In genomic region chr21:33403128-33403785, GRCh38 we compare ENCODE assay signal across 8 cellular contexts. TPM values are rescaled to one million over a fixed set of nuclear protein-coding genes. Genes with fewer than 3 reads are reported as not detected.
DNase-seq lines count a peak whose midpoint lies in the region; ATAC-seq and TF ChIP-seq lines count a peak whose summit lies in the region.

TSS of gene IFNGR2 (plus strand) at chr21:33403413. CDS start at chr21:33403544, 131 bp downstream.

- ATAC-seq in GM19025 (IDR thresholded peaks at IDR 0.05; ENCODE audit: low read depth, unreplicated experiment), result peak; percentile 35

- peak; percentile 35 for TF ChIP-seq POLR2A in NB4 (IDR thresholded peaks at IDR 0.05; ENCODE audit: extremely low read depth, insufficient read length)
- TF ChIP-seq POLR2A in vagina (IDR thresholded peaks at IDR 0.05), result peak in 1 of 2 donors; percentile 31

- H3K36me3 Mint-ChIP-seq in activated T-helper 1 cell treated with anti-CD3 and anti-CD28 coated beads, Interleukin-12 subunit alpha, Interleukin-12 subunit beta, Interleukin-2, Interleukin-4 antibody, amounts not matched to agents 30 ng/mL and 10 ng/mL and 1 ng/mL, durations not matched to agents 14 hours and 24 hours and 36 hours (ENCODE audit: low read depth), result peaks cover 7% of the 10 kb centered on the region
- H3K36me3 Mint-ChIP-seq in nephron progenitor cell (ENCODE audit: low read depth), result peaks cover 11% of the 10 kb centered on the region

- H3K36me3 ChIP-seq in vagina, result no peaks in the 10 kb centered on the region

- peak within 1 kb of the TSS; percentile 83 for H3K4me3 Mint-ChIP-seq in activated T-helper 1 cell treated with anti-CD3 and anti-CD28 coated beads, Interleukin-12 subunit alpha, Interleukin-12 subunit beta, Interleukin-2, Interleukin-4 antibody, amounts not matched to agents 30 ng/mL and 10 ng/mL and 1 ng/mL, durations not matched to agents 14 hours and 24 hours and 36 hours
- peak within 1 kb of the TSS; percentile 98 for H3K4me3 Mint-ChIP-seq in nephron progenitor cell

- TF ChIP-seq CTCF in NB4 (IDR thresholded peaks at IDR 0.05; ENCODE audit: low read depth, low read length), result no peak
- TF ChIP-seq CTCF in fibroblast of the aortic adventitia (IDR thresholded peaks at IDR 0.05; ENCODE audit: insufficient read depth, low read length), result no peak
- TF ChIP-seq CTCF in nephron progenitor cell (IDR thresholded peaks at IDR 0.05), result no peak
- no peak for TF ChIP-seq CTCF in vagina (IDR thresholded peaks at IDR 0.05)

- peaks cover 72% of the 10 kb centered on the region for H3K27me3 Mint-ChIP-seq in activated T-helper 1 cell treated with anti-CD3 and anti-CD28 coated beads, Interleukin-12 subunit alpha, Interleukin-12 subunit beta, Interleukin-2, Interleukin-4 antibody, amounts not matched to agents 30 ng/mL and 10 ng/mL and 1 ng/mL, durations not matched to agents 14 hours and 24 hours and 36 hours (ENCODE audit: insufficient read depth)
- peaks cover 6% of the 10 kb centered on the region for H3K27me3 Mint-ChIP-seq in nephron progenitor cell (ENCODE audit: low read depth, poor library complexity)

- peaks cover 45% of the 10 kb centered on the region for H3K4me1 ChIP-seq in vagina

- H3K4me1 Mint-ChIP-seq in activated T-helper 1 cell treated with anti-CD3 and anti-CD28 coated beads, Interleukin-12 subunit alpha, Interleukin-12 subunit beta, Interleukin-2, Interleukin-4 antibody, amounts not matched to agents 30 ng/mL and 10 ng/mL and 1 ng/mL, durations not matched to agents 14 hours and 24 hours and 36 hours (ENCODE audit: low read depth), result peaks cover 34% of the 10 kb centered on the region
- peaks cover 23% of the 10 kb centered on the region for H3K4me1 Mint-ChIP-seq in nephron progenitor cell

- peak; percentile 31 for DNase-seq in AG08395 (ENCODE audit: low spot score)
- DNase-seq in NB4 (ENCODE audit: low read depth), result peak; percentile 66
- DNase-seq in activated T-helper 1 cell treated with anti-CD3 and anti-CD28 coated beads, Interleukin-12 subunit alpha, Interleukin-12 subunit beta, Interleukin-2, Interleukin-4 antibody, amounts not matched to agents 30 ng/mL and 10 ng/mL and 1 ng/mL, durations not matched to agents 14 hours and 24 hours and 36 hours (ENCODE audit: low spot score), result peak; percentile 10
- DNase-seq in fibroblast of the aortic adventitia (ENCODE audit: low read depth), result no peak
- peak; percentile 65 for DNase-seq in nephron progenitor cell
- DNase-seq in vagina (ENCODE audit: extremely low spot score in 2 of 2), result no peak
- no peak for DNase-seq in inferior parietal cortex (ENCODE audit: extremely low spot score)

- H3K9me3 ChIP-seq in vagina, result no peaks in the 10 kb centered on the region

- no peaks in the 10 kb centered on the region for H3K9me3 Mint-ChIP-seq in activated T-helper 1 cell treated with anti-CD3 and anti-CD28 coated beads, Interleukin-12 subunit alpha, Interleukin-12 subunit beta, Interleukin-2, Interleukin-4 antibody, amounts not matched to agents 30 ng/mL and 10 ng/mL and 1 ng/mL, durations not matched to agents 14 hours and 24 hours and 36 hours
- no peaks in the 10 kb centered on the region for H3K9me3 Mint-ChIP-seq in nephron progenitor cell

- intact Hi-C loops in activated T-helper 1 cell treated with anti-CD3 and anti-CD28 coated beads, Interleukin-12 subunit alpha, Interleukin-12 subunit beta, Interleukin-2, Interleukin-4 antibody, amounts not matched to agents 30 ng/mL and 10 ng/mL and 1 ng/mL, durations not matched to agents 14 hours and 24 hours and 36 hours (cut with micrococcal nuclease), result loop anchor here (2.0 kb wide), 1 partner anchor 78 kb away; the partner anchor contains the start of gene IFNAR1
- intact Hi-C loops in vagina (cut with DNase I), result loop anchor here (2.0 kb wide), 1 partner anchor 16 kb away; no protein-coding TSS in a partner anchor

- peak within 1 kb of the TSS; percentile 88 for H3K4me3 ChIP-seq in NB4 (ENCODE audit: low read depth, low read length)
- H3K4me3 ChIP-seq in fibroblast of the aortic adventitia (ENCODE audit: low read depth, low read length), result peak within 1 kb of the TSS; percentile 88
- H3K4me3 ChIP-seq in vagina, result peak within 1 kb of the TSS; percentile 76

- no peaks in the 10 kb centered on the region for H3K27me3 ChIP-seq in vagina

- H3K27ac ChIP-seq in vagina, result peak within 1 kb of the TSS; percentile 94

- peak within 1 kb of the TSS; percentile 67 for H3K27ac Mint-ChIP-seq in activated T-helper 1 cell treated with anti-CD3 and anti-CD28 coated beads, Interleukin-12 subunit alpha, Interleukin-12 subunit beta, Interleukin-2, Interleukin-4 antibody, amounts not matched to agents 30 ng/mL and 10 ng/mL and 1 ng/mL, durations not matched to agents 14 hours and 24 hours and 36 hours
- H3K27ac Mint-ChIP-seq in nephron progenitor cell, result peak within 1 kb of the TSS; percentile 98

RNA-seq across cellular contexts. Expression of gene IFNGR2, which starts in this region (rescaled TPM):
- 3.4 and 3.7 TPM in 2 replicates for total RNA-seq in activated T-helper 1 cell treated with anti-CD3 and anti-CD28 coated beads, Interleukin-12 subunit alpha, Interleukin-12 subunit beta, Interleukin-2, Interleukin-4 antibody, amounts not matched to agents 30 ng/mL and 10 ng/mL and 1 ng/mL, durations not matched to agents 14 hours and 24 hours and 36 hours
- 10.6 and 64.2 TPM in 2 replicates for total RNA-seq in fibroblast of the aortic adventitia (ENCODE audit: low replicate concordance)
- 89.6 TPM for total RNA-seq in vagina

Comparison
In these comparisons a context has a peak if more than half of its experiments do, and no peak if none do; other contexts are left out.
1. DNase-seq: peak in AG08395 (single experiment), NB4 (single experiment), activated T-helper 1 cell treated with anti-CD3 and anti-CD28 coated beads, Interleukin-12 subunit alpha, Interleukin-12 subunit beta, Interleukin-2, Interleukin-4 antibody, amounts not matched to agents 30 ng/mL and 10 ng/mL and 1 ng/mL, durations not matched to agents 14 hours and 24 hours and 36 hours (single experiment) and nephron progenitor cell (single experiment); none in fibroblast of the aortic adventitia (single experiment), vagina (0 of 2) and inferior parietal cortex (single experiment).
2. Peak in every context shown above with its lines, with median percentiles within 50 percentile points of each other: H3K4me3 ChIP-seq.